Comparison of ENCODE assay signal across 11 cellular contexts in the genomic region with DNA sequence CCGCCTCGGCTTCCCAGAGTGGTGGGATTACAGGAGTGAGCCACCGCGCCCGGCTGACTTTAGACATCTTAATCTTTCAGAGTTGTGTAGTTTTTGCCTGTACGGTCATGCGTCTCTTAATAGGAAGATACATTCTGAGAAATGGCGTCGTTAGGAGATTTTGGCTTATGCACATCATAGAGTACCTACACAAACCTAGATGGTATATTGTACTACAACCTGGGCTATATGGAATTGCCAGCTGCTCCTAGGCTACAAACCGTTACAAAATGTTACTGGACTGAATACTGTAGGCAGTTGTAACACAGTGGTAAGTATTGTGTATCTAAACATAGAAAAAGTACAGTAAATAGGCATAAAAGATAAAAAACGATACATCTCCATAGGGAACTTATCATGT. TPM values are rescaled to one million over a fixed set of nuclear protein-coding genes. Genes with fewer than 3 reads are reported as not detected.
DNase-seq lines count a peak whose midpoint lies in the region; ATAC-seq, FAIRE-seq and TF ChIP-seq lines count a peak whose summit lies in the region.
"Had no signal": no experiment of that assay in that cellular context is flagged by ENCODE, and none has a peak within 500 bp of the region (broad histone marks: within the 10 kb centered on the region; RNA-seq: fewer than 3 reads in every experiment).

No MANE protein-coding gene starts in this region.

- H2AFZ ChIP-seq in PC-9 = no peak overlapping the region
- H2AFZ ChIP-seq in H1 (ENCODE audit: low read length) = no peak overlapping the region
- H2AFZ ChIP-seq in smooth muscle cell (ENCODE audit: low read depth) = no peak overlapping the region

- no peak for FAIRE-seq in H1 (lab: Jason Lieb, UNC)

- no peak overlapping the region for H2AK5ac ChIP-seq in H1 (ENCODE audit: low read depth, low read length)

- H3K27ac Mint-ChIP-seq in activated CD8-positive, alpha-beta memory T cell treated with anti-CD3 and anti-CD28 coated beads, Interleukin-2, amount 10 ng/mL, durations not matched to agents 7 days and 5 days = peak overlapping the region; percentile 40

- 93% methylated on average over 9 of the region's 11 CpGs; no CpG with 5 or more reads in 1 of the 2 experiments for WGBS in H1 (ENCODE audit: extremely low coverage in 1 of 2, insufficient coverage in 1 of 2, insufficient read length in 1 of 2, insufficient replicate concordance in 2 of 2, low coverage in 1 of 2, low lambda C conversion rate in 2 of 2, missing lambda C conversion rate in 1 of 2), 2 experiments
- 98% methylated on average over 11 of the region's 11 CpGs for WGBS in smooth muscle cell (ENCODE audit: low lambda C conversion rate)

- peaks cover 2% of the 10 kb centered on the region; the same call in 1 of the 2 replicates for H3K23me2 ChIP-seq in H1 (ENCODE audit: low read depth, low read length)

- H3K4me3 ChIP-seq in PC-9 (no peak overlapping the region), H1 (ENCODE audit: extremely low read depth in 1 of 4, insufficient read depth in 2 of 4, low read depth in 3 of 4, low read length in 4 of 4) (no peak overlapping the region; a peak in 3 of 8 replicates), smooth muscle cell (peak overlapping the region; percentile 87), left lung (peak overlapping the region in 1 of 2 donors; percentile 91)

- POLR2A ChIA-PET in PC-9 (lab: Charles Lee; ENCODE audit: unreplicated experiment) (interaction anchor here (0.6 kb wide), 1 partner anchor 12 kb away, joined by 4 read pairs; a partner anchor contains a TSS), H1 (lab: Charles Lee; ENCODE audit: partially characterized antibody) (interaction anchor here (0.7 to 2.8 kb wide), 12 partner anchors 10 to 67 kb away, joined by 3 to 22 read pairs (median 5); a partner anchor contains a TSS)

- no peak overlapping the region for H3K4ac ChIP-seq in H1 (replicated peaks; ENCODE audit: insufficient read length, low read depth, low read length)

- H2BK5ac ChIP-seq in H1 (ENCODE audit: low read depth, low read length) = no peak overlapping the region

- ATAC-seq in activated CD8-positive, alpha-beta memory T cell treated with anti-CD3 and anti-CD28 coated beads, Interleukin-2, amount 10 ng/mL, durations not matched to agents 7 days and 5 days = no peak
- ATAC-seq in HG03460 (IDR thresholded peaks at IDR 0.05; ENCODE audit: unreplicated experiment) (no peak), GM19467 (IDR thresholded peaks at IDR 0.05; ENCODE audit: unreplicated experiment) (no peak), left lung (no peak)

- H4K91ac ChIP-seq in H1 (replicated peaks; ENCODE audit: insufficient read length, low read length) = no peak overlapping the region

- H3K4me3 Mint-ChIP-seq in activated CD8-positive, alpha-beta memory T cell treated with anti-CD3 and anti-CD28 coated beads, Interleukin-2, amount 10 ng/mL, durations not matched to agents 7 days and 5 days = peak overlapping the region; percentile 64

- H3K23ac ChIP-seq in H1 (ENCODE audit: insufficient read length) = no peak overlapping the region

- H4K5ac ChIP-seq in H1 (ENCODE audit: insufficient read length, low read depth, low read length) = no peak overlapping the region

- H4K20me1 ChIP-seq in PC-9 (ENCODE audit: insufficient read depth) = no peaks in the 10 kb centered on the region
- H4K20me1 ChIP-seq in H1 (replicated peaks in 1 of 2; ENCODE audit: control insufficient read depth in 1 of 2, insufficient read depth in 2 of 2, low read length in 2 of 2) = peaks cover 0 to 2% of the 10 kb centered on the region in 2 experiments
- H4K20me1 ChIP-seq in smooth muscle cell (ENCODE audit: low read depth) = no peaks in the 10 kb centered on the region

- no peaks in the 10 kb centered on the region for H3K9me3 Mint-ChIP-seq in activated CD8-positive, alpha-beta memory T cell treated with anti-CD3 and anti-CD28 coated beads, Interleukin-2, amount 10 ng/mL, durations not matched to agents 7 days and 5 days (ENCODE audit: low read depth)

- H3K36me3 Mint-ChIP-seq in activated CD8-positive, alpha-beta memory T cell treated with anti-CD3 and anti-CD28 coated beads, Interleukin-2, amount 10 ng/mL, durations not matched to agents 7 days and 5 days = peaks cover 15% of the 10 kb centered on the region

- intact Hi-C loops in PC-9 (cut with micrococcal nuclease; ENCODE audit: unreplicated experiment) (no loop called here), left lung (cut with DNase I) (no loop called here)

- no peak for TF ChIP-seq RAD21 in H1 (IDR thresholded peaks at IDR 0.05 in 1 of 2, conservative IDR thresholded peaks at IDR 0.05 in 1 of 2; ENCODE audit: low read depth in 2 of 2, low read length in 2 of 2)

- no peaks in the 10 kb centered on the region for H3K27me3 Mint-ChIP-seq in activated CD8-positive, alpha-beta memory T cell treated with anti-CD3 and anti-CD28 coated beads, Interleukin-2, amount 10 ng/mL, durations not matched to agents 7 days and 5 days

- H3K18ac ChIP-seq in H1 (ENCODE audit: extremely low read depth, low read length) = no peak overlapping the region

- TF ChIP-seq CTCF in PC-9 (conservative IDR thresholded peaks at IDR 0.05) (no peak), H1 (IDR thresholded peaks at IDR 0.05; ENCODE audit: control extremely low read depth in 1 of 3, insufficient read depth in 1 of 3, low read depth in 1 of 3, low read length in 3 of 3) (no peak), smooth muscle cell (IDR thresholded peaks at IDR 0.05; ENCODE audit: borderline replicate concordance, insufficient read depth, poor library complexity, severe bottlenecking) (no peak), left lung (IDR thresholded peaks at IDR 0.05) (no peak)

- TF ChIP-seq POLR2A in H1 (IDR thresholded peaks at IDR 0.05; ENCODE audit: control extremely low read depth in 1 of 2, low read depth in 2 of 2, low read length in 2 of 2) = no peak

- H3F3A ChIP-seq in PC-9 (ENCODE audit: insufficient read depth, low read depth) = peaks cover 10% of the 10 kb centered on the region; the same call in 1 of the 2 replicates
- no peaks in the 10 kb centered on the region for H3F3A ChIP-seq in smooth muscle cell (ENCODE audit: low read depth)

- H3K4me1 ChIP-seq in PC-9 (replicated peaks; ENCODE audit: insufficient read depth) = peaks cover 8% of the 10 kb centered on the region
- no peaks in the 10 kb centered on the region for H3K4me1 ChIP-seq in H1 (replicated peaks in 1 of 4; ENCODE audit: control insufficient read depth in 3 of 4, insufficient read depth in 4 of 4, low read length in 3 of 4)
- H3K4me1 ChIP-seq in smooth muscle cell (ENCODE audit: low read depth) = peaks cover 8% of the 10 kb centered on the region
- peaks cover 10 to 33% of the 10 kb centered on the region in 2 donors for H3K4me1 ChIP-seq in left lung

- DNase-seq in activated CD8-positive, alpha-beta memory T cell treated with anti-CD3 and anti-CD28 coated beads, Interleukin-2, amount 10 ng/mL, durations not matched to agents 7 days and 5 days = no peak
- DNase-seq in activated CD8-positive, alpha-beta memory T cell treated with anti-CD3 and anti-CD28 coated beads, Interleukin-2, amount 50 U/mL, for 48 hours = no peak
- DNase-seq in PC-9 (no peak), H1 (ENCODE audit: low read depth in 1 of 2, low spot score in 2 of 2) (no peak), smooth muscle cell (lab: John Stamatoyannopoulos, UW; ENCODE audit: unreplicated experiment) (no peak), left lung (no peak)
- DNase-seq: aorta, islet precursor cell, NCI-H2029 treated with DMSO at 0.1 percent for 48 hours had no signal

- no peak overlapping the region for H3K56ac ChIP-seq in H1 (replicated peaks; ENCODE audit: insufficient read length, low read depth, low read length)

- no peaks in the 10 kb centered on the region for H3K79me1 ChIP-seq in H1 (ENCODE audit: low read depth, low read length)

- H3K4me2 ChIP-seq in PC-9 (peak overlapping the region; percentile 75), H1 (ENCODE audit: insufficient read depth in 1 of 2, low read depth in 2 of 2, low read length in 2 of 2) (peak overlapping the region; percentile 11 to 67; a peak in 2 of 4 replicates), smooth muscle cell (peak overlapping the region; percentile 93)

- no peak for TF ChIP-seq EP300 in H1 (IDR thresholded peaks at IDR 0.05; ENCODE audit: borderline replicate concordance in 1 of 2, low read depth in 2 of 2, low read length in 2 of 2)

- CTCF ChIA-PET in activated CD8-positive, alpha-beta memory T cell treated with anti-CD3 and anti-CD28 coated beads, Interleukin-2, amount 10 ng/mL, durations not matched to agents 7 days and 5 days (lab: Charles Lee) = interaction anchor here (1.0 to 1.9 kb wide), 12 partner anchors 10 to 64 kb away, joined by 4 to 9 read pairs (median 5); a partner anchor contains a TSS
- CTCF ChIA-PET in PC-9 (lab: Charles Lee) (interaction anchor here (0.6 kb wide), 1 partner anchor 1121 kb away, joined by 15 read pairs; no protein-coding TSS in a partner anchor), H1 (lab: Charles Lee; ENCODE audit: partially characterized antibody) (interaction anchor here (0.7 to 4.6 kb wide), 16 partner anchors 8 to 118 kb away, joined by 3 to 26 read pairs (median 6); a partner anchor contains a TSS)

- H3K9me3 ChIP-seq in PC-9 (ENCODE audit: insufficient read depth, low read depth) (no peaks in the 10 kb centered on the region), H1 (ENCODE audit: insufficient read depth in 2 of 2, low read depth in 1 of 2, low read length in 1 of 2) (no peaks in the 10 kb centered on the region), smooth muscle cell (replicated peaks; ENCODE audit: low read depth) (no peaks in the 10 kb centered on the region), left lung (no peaks in the 10 kb centered on the region)

- peaks cover 38% of the 10 kb centered on the region for H3K4me1 Mint-ChIP-seq in activated CD8-positive, alpha-beta memory T cell treated with anti-CD3 and anti-CD28 coated beads, Interleukin-2, amount 10 ng/mL, durations not matched to agents 7 days and 5 days

- H3K36me3 ChIP-seq in PC-9 (ENCODE audit: low read depth) = peaks cover 26% of the 10 kb centered on the region
- peaks cover 4 to 26% (median 16%) of the 10 kb centered on the region in 4 experiments; a peak in 7 of 8 replicates for H3K36me3 ChIP-seq in H1 (ENCODE audit: control insufficient read depth in 2 of 4, insufficient read depth in 4 of 4, low read length in 3 of 4)
- H3K36me3 ChIP-seq in smooth muscle cell (ENCODE audit: low read depth) = peaks cover 8% of the 10 kb centered on the region
- H3K36me3 ChIP-seq in left lung = peaks cover 8 to 45% of the 10 kb centered on the region in 2 donors

- no peaks in the 10 kb centered on the region for H3K9me2 ChIP-seq in PC-9 (ENCODE audit: insufficient read depth)

- BruUV-seq in PC-9 (replicated peaks; lab: Mats Ljungman, UMichigan) = no TSS peak

- H2BK120ac ChIP-seq in H1 (replicated peaks; ENCODE audit: low read depth, low read length) = no peak overlapping the region

- H2BK15ac ChIP-seq in H1 (ENCODE audit: low read length) = no peak overlapping the region

- no peak overlapping the region for H4K8ac ChIP-seq in H1 (ENCODE audit: extremely low read depth, insufficient read depth, low read length)

- H3K9ac ChIP-seq in H1 (replicated peaks in 1 of 4; ENCODE audit: extremely low read depth in 1 of 4, low read depth in 3 of 4, low read length in 3 of 4) (no peak overlapping the region), smooth muscle cell (ENCODE audit: low read depth) (no peak overlapping the region)

- H2BK20ac ChIP-seq in H1 (ENCODE audit: low read length) = no peak overlapping the region

- H3K27me3 ChIP-seq in PC-9 (ENCODE audit: insufficient read depth, low read depth) (no peaks in the 10 kb centered on the region), H1 (replicated peaks in 1 of 4; ENCODE audit: control insufficient read depth in 3 of 4, extremely low read depth in 1 of 4, insufficient read depth in 3 of 4, low read length in 3 of 4) (no peaks in the 10 kb centered on the region), smooth muscle cell (ENCODE audit: low read depth) (no peaks in the 10 kb centered on the region), left lung (no peaks in the 10 kb centered on the region)

- no peak overlapping the region for H3K14ac ChIP-seq in H1 (ENCODE audit: insufficient read length)

- H3K27ac ChIP-seq in PC-9 (no peak overlapping the region), H1 (ENCODE audit: low read depth, low read length) (no peak overlapping the region), smooth muscle cell (ENCODE audit: low read depth) (no peak overlapping the region), left lung (no peak overlapping the region)

- peaks cover 14% of the 10 kb centered on the region for H3K79me2 ChIP-seq in PC-9 (ENCODE audit: low read depth)
- H3K79me2 ChIP-seq in H1 (ENCODE audit: control insufficient read depth in 1 of 2, insufficient read depth in 2 of 2, low read length in 2 of 2) = peaks cover 0 to 16% of the 10 kb centered on the region in 2 experiments; a peak in 2 of 4 replicates
- H3K79me2 ChIP-seq in smooth muscle cell (ENCODE audit: low read depth) = peaks cover 19% of the 10 kb centered on the region

- no peak overlapping the region for H2BK12ac ChIP-seq in H1 (ENCODE audit: low read depth, low read length)

RNA-seq across cellular contexts. Expression of a gene that starts 1.3 kb away (rescaled TPM):
- 10 to 100 TPM; 32.2 to 45.8 TPM for total RNA-seq in activated CD8-positive, alpha-beta memory T cell treated with anti-CD3 and anti-CD28 coated beads, Interleukin-2, amount 10 ng/mL, durations not matched to agents 7 days and 5 days
- 38.1 and 44.8 TPM in 2 replicates for total RNA-seq in PC-9 (2021)
- 47.9 and 49.8 TPM in 2 replicates for total RNA-seq in H1 (2021; fragmentation: NEBNext Ultra II Directional; extraction: Animal tissue kit (Norgen Biotek cat#: 25700))
- 17.4 and 21.5 TPM in 2 replicates for polyA plus RNA-seq in H1 (2011; rRNA removed)
- 23.9 TPM for polyA plus RNA-seq in H1 (2011; cell fraction: cytosol; rRNA removed)
- 18.6 TPM for polyA plus RNA-seq in H1 (2011; cell fraction: nucleus; rRNA removed)
- 37.4 to 44.0 TPM (median 42.7 TPM) in 4 replicates for polyA plus RNA-seq in H1 (2012, experiment 1 of 2)
- 29.3 TPM for polyA plus RNA-seq in H1 (2012, experiment 2 of 2)
- 29.8 TPM for polyA plus RNA-seq in H1 (2013, experiment 1 of 2)
- polyA plus RNA-seq in H1 (2013, experiment 2 of 2) = 31.4 TPM
- 6.6 and 9.6 TPM in 2 replicates for polyA minus RNA-seq in H1 (2011; rRNA and poly(A)+ RNA removed)
- 10.9 TPM for polyA minus RNA-seq in H1 (2011; cell fraction: cytosol; rRNA and poly(A)+ RNA removed)
- 12.8 TPM for polyA minus RNA-seq in H1 (2011; cell fraction: nucleus; rRNA and poly(A)+ RNA removed)
- 14.5 and 16.8 TPM in 2 replicates for total RNA-seq in smooth muscle cell
- 24.0 and 28.5 TPM in 2 replicates for polyA plus RNA-seq in smooth muscle cell
- 10 to 100 TPM; 25.6 to 26.2 TPM for total RNA-seq in left lung

RNA-seq across cellular contexts. Expression of a gene that starts 11.4 kb away (rescaled TPM):
- 1 to 10 TPM; 3.9 to 4.1 TPM for total RNA-seq in activated CD8-positive, alpha-beta memory T cell treated with anti-CD3 and anti-CD28 coated beads, Interleukin-2, amount 10 ng/mL, durations not matched to agents 7 days and 5 days
- total RNA-seq in PC-9 (2021) (13.1 and 17.8 TPM in 2 replicates), smooth muscle cell (6.2 and 8.0 TPM in 2 replicates), left lung (1 to 10 TPM; 6.2 to 6.3 TPM)
- 3.1 and 3.8 TPM in 2 replicates for total RNA-seq in H1 (2021; fragmentation: NEBNext Ultra II Directional; extraction: Animal tissue kit (Norgen Biotek cat#: 25700))
- polyA plus RNA-seq in H1 (2011; rRNA removed) (3.6 and 4.4 TPM in 2 replicates), smooth muscle cell (9.0 and 9.9 TPM in 2 replicates)
- polyA plus RNA-seq in H1 (2011; cell fraction: cytosol; rRNA removed) = 4.2 TPM
- 3.5 TPM for polyA plus RNA-seq in H1 (2011; cell fraction: nucleus; rRNA removed)
- polyA plus RNA-seq in H1 (2012, experiment 1 of 2) = 3.3 to 5.1 TPM (median 4.8 TPM) in 4 replicates
- 1.9 TPM for polyA plus RNA-seq in H1 (2012, experiment 2 of 2)
- polyA plus RNA-seq in H1 (2013, experiment 1 of 2) = 2.0 TPM
- polyA plus RNA-seq in H1 (2013, experiment 2 of 2) = 1.8 TPM
- polyA minus RNA-seq in H1 (2011; rRNA and poly(A)+ RNA removed) = 4.0 and 6.4 TPM in 2 replicates
- 3.2 TPM for polyA minus RNA-seq in H1 (2011; cell fraction: cytosol; rRNA and poly(A)+ RNA removed)
- polyA minus RNA-seq in H1 (2011; cell fraction: nucleus; rRNA and poly(A)+ RNA removed) = 5.9 TPM

RNA-seq across cellular contexts. Expression of a gene that starts 12.0 kb away (rescaled TPM):
- 10 to 100 TPM; 22.1 to 32.1 TPM for total RNA-seq in activated CD8-positive, alpha-beta memory T cell treated with anti-CD3 and anti-CD28 coated beads, Interleukin-2, amount 10 ng/mL, durations not matched to agents 7 days and 5 days
- total RNA-seq in PC-9 (2021) = 15.8 and 17.9 TPM in 2 replicates
- 41.9 and 46.0 TPM in 2 replicates for total RNA-seq in H1 (2021; fragmentation: NEBNext Ultra II Directional; extraction: Animal tissue kit (Norgen Biotek cat#: 25700))
- polyA plus RNA-seq in H1 (2011; rRNA removed) = 37.9 and 40.5 TPM in 2 replicates
- polyA plus RNA-seq in H1 (2011; cell fraction: cytosol; rRNA removed) = 40.3 TPM
- polyA plus RNA-seq in H1 (2011; cell fraction: nucleus; rRNA removed) = 64.0 TPM
- polyA plus RNA-seq in H1 (2012, experiment 1 of 2) = 43.4 to 54.7 TPM (median 44.5 TPM) in 4 replicates
- polyA plus RNA-seq in H1 (2012, experiment 2 of 2) = 25.7 TPM
- 21.5 TPM for polyA plus RNA-seq in H1 (2013, experiment 1 of 2)
- 20.7 TPM for polyA plus RNA-seq in H1 (2013, experiment 2 of 2)
- 43.2 and 49.7 TPM in 2 replicates for polyA minus RNA-seq in H1 (2011; rRNA and poly(A)+ RNA removed)
- polyA minus RNA-seq in H1 (2011; cell fraction: cytosol; rRNA and poly(A)+ RNA removed) = 20.9 TPM
- polyA minus RNA-seq in H1 (2011; cell fraction: nucleus; rRNA and poly(A)+ RNA removed) = 42.7 TPM
- 4.1 and 7.7 TPM in 2 replicates for total RNA-seq in smooth muscle cell
- 20.3 and 24.9 TPM in 2 replicates for polyA plus RNA-seq in smooth muscle cell
- 10 to 100 TPM; 17.3 to 39.2 TPM for total RNA-seq in left lung

RNA-seq across cellular contexts. Expression of a gene that starts 17.0 kb away (rescaled TPM):
- 1 to 10 TPM; 4.5 to 5.4 TPM for total RNA-seq in activated CD8-positive, alpha-beta memory T cell treated with anti-CD3 and anti-CD28 coated beads, Interleukin-2, amount 10 ng/mL, durations not matched to agents 7 days and 5 days
- total RNA-seq in PC-9 (2021) = 1.6 and 1.8 TPM in 2 replicates
- total RNA-seq in H1 (2021; fragmentation: NEBNext Ultra II Directional; extraction: Animal tissue kit (Norgen Biotek cat#: 25700)) = 2.3 and 3.3 TPM in 2 replicates
- polyA plus RNA-seq in H1 (2011; rRNA removed) = 2.6 and 2.9 TPM in 2 replicates
- polyA plus RNA-seq in H1 (2011; cell fraction: cytosol; rRNA removed) = 2.5 TPM
- polyA plus RNA-seq in H1 (2011; cell fraction: nucleus; rRNA removed) = 6.3 TPM
- 1.9 to 2.5 TPM (median 2.3 TPM) in 4 replicates for polyA plus RNA-seq in H1 (2012, experiment 1 of 2)
- 1.9 TPM for polyA plus RNA-seq in H1 (2012, experiment 2 of 2)
- 1.4 TPM for polyA plus RNA-seq in H1 (2013, experiment 1 of 2)
- 1.2 TPM for polyA plus RNA-seq in H1 (2013, experiment 2 of 2)
- polyA minus RNA-seq in H1 (2011; rRNA and poly(A)+ RNA removed) = 2.0 and 2.1 TPM in 2 replicates
- polyA minus RNA-seq in H1 (2011; cell fraction: cytosol; rRNA and poly(A)+ RNA removed) = 4.8 TPM
- polyA minus RNA-seq in H1 (2011; cell fraction: nucleus; rRNA and poly(A)+ RNA removed) = 4.4 TPM
- total RNA-seq in smooth muscle cell = 0.81 and 0.90 TPM in 2 replicates
- 1.3 and 1.7 TPM in 2 replicates for polyA plus RNA-seq in smooth muscle cell
- total RNA-seq in left lung = 1 to 10 TPM; 1.5 to 4.7 TPM

RNA-seq across cellular contexts. Expression of a gene that starts 29.0 kb away (rescaled TPM):
- total RNA-seq in activated CD8-positive, alpha-beta memory T cell treated with anti-CD3 and anti-CD28 coated beads, Interleukin-2, amount 10 ng/mL, durations not matched to agents 7 days and 5 days = 10 to 100 TPM; 21.0 to 24.9 TPM
- total RNA-seq in PC-9 (2021) (18.9 and 21.2 TPM in 2 replicates), smooth muscle cell (6.5 and 8.6 TPM in 2 replicates), left lung (10 to 100 TPM; 17.4 to 22.4 TPM)
- 6.1 and 6.4 TPM in 2 replicates for total RNA-seq in H1 (2021; fragmentation: NEBNext Ultra II Directional; extraction: Animal tissue kit (Norgen Biotek cat#: 25700))
- polyA plus RNA-seq in H1 (2011; rRNA removed) (6.6 and 7.8 TPM in 2 replicates), smooth muscle cell (3.7 and 6.8 TPM in 2 replicates)
- polyA plus RNA-seq in H1 (2011; cell fraction: cytosol; rRNA removed) = 7.0 TPM
- polyA plus RNA-seq in H1 (2011; cell fraction: nucleus; rRNA removed) = 13.3 TPM
- polyA plus RNA-seq in H1 (2012, experiment 1 of 2) = 4.7 to 8.7 TPM (median 8.1 TPM) in 4 replicates
- polyA plus RNA-seq in H1 (2012, experiment 2 of 2) = 8.9 TPM
- polyA plus RNA-seq in H1 (2013, experiment 1 of 2) = 4.9 TPM
- 4.5 TPM for polyA plus RNA-seq in H1 (2013, experiment 2 of 2)
- polyA minus RNA-seq in H1 (2011; rRNA and poly(A)+ RNA removed) = 5.9 and 6.2 TPM in 2 replicates
- 3.5 TPM for polyA minus RNA-seq in H1 (2011; cell fraction: cytosol; rRNA and poly(A)+ RNA removed)
- polyA minus RNA-seq in H1 (2011; cell fraction: nucleus; rRNA and poly(A)+ RNA removed) = 4.1 TPM

Comparison
In these comparisons a context has a peak if more than half of its experiments do, and no peak if none do; other contexts are left out.
1. H3K4me2 ChIP-seq: peak in every context shown above with its lines; median percentile 93 in smooth muscle cell; 75 in PC-9; 39 in H1.